In the genomic region with DNA sequence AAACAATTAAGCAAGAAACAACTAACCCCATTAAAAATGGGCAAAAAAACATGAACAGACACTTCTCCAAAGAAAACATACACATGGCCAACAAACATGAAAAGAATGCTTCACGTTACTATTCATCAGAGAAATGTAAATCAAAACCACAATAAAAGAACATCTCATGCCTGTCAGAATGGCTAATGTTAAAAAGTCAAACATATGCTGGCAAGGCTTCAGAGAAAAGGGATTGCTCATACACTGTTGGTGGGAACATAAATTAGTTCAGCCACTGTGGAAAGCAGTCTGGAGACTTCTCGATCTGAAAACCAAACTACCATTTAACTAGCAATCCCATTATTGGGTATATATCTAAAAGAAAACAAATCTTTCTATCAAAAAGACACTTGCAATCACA, we compare ENCODE assay signal across 1 cellular context.
TF ChIP-seq lines count a peak whose summit lies in the region.

No MANE protein-coding gene starts in this region.

TF ChIP-seq in HepG2, 621 proteins besides CTCF, POLR2A, EP300 and RAD21 (continued from another document):
- no peak for TF ChIP-seq ZSCAN20 (CRISPR knock-in tag; IDR thresholded peaks at IDR 0.05; ENCODE audit: borderline replicate concordance)
